1 cellular context compared by ENCODE assay signal in the genomic region with DNA sequence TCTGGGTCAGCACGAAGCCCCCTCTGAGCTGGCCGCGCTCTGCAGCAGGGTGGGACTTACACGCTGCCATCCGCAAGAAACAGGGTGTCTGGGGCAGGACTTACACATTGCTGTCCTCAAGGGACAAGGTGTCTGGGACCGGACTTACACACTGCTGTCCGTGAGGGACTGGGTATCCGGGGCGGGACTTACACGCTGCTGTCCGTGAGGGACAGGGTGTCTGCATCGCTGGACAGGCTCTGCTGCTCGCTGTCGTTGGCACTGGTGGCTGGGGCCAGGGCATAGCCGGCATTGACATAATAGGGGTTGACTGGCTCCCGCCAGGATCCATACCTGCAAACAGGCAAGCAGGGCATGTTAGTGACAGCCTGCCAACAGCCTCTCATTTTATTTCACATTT.
TF ChIP-seq lines count a peak whose summit lies in the region.

No MANE protein-coding gene starts in this region.

TF ChIP-seq in GM23338, 12 proteins besides CTCF, POLR2A, EP300 and RAD21 (continued from another document):
- TF ChIP-seq, protein P1, sequence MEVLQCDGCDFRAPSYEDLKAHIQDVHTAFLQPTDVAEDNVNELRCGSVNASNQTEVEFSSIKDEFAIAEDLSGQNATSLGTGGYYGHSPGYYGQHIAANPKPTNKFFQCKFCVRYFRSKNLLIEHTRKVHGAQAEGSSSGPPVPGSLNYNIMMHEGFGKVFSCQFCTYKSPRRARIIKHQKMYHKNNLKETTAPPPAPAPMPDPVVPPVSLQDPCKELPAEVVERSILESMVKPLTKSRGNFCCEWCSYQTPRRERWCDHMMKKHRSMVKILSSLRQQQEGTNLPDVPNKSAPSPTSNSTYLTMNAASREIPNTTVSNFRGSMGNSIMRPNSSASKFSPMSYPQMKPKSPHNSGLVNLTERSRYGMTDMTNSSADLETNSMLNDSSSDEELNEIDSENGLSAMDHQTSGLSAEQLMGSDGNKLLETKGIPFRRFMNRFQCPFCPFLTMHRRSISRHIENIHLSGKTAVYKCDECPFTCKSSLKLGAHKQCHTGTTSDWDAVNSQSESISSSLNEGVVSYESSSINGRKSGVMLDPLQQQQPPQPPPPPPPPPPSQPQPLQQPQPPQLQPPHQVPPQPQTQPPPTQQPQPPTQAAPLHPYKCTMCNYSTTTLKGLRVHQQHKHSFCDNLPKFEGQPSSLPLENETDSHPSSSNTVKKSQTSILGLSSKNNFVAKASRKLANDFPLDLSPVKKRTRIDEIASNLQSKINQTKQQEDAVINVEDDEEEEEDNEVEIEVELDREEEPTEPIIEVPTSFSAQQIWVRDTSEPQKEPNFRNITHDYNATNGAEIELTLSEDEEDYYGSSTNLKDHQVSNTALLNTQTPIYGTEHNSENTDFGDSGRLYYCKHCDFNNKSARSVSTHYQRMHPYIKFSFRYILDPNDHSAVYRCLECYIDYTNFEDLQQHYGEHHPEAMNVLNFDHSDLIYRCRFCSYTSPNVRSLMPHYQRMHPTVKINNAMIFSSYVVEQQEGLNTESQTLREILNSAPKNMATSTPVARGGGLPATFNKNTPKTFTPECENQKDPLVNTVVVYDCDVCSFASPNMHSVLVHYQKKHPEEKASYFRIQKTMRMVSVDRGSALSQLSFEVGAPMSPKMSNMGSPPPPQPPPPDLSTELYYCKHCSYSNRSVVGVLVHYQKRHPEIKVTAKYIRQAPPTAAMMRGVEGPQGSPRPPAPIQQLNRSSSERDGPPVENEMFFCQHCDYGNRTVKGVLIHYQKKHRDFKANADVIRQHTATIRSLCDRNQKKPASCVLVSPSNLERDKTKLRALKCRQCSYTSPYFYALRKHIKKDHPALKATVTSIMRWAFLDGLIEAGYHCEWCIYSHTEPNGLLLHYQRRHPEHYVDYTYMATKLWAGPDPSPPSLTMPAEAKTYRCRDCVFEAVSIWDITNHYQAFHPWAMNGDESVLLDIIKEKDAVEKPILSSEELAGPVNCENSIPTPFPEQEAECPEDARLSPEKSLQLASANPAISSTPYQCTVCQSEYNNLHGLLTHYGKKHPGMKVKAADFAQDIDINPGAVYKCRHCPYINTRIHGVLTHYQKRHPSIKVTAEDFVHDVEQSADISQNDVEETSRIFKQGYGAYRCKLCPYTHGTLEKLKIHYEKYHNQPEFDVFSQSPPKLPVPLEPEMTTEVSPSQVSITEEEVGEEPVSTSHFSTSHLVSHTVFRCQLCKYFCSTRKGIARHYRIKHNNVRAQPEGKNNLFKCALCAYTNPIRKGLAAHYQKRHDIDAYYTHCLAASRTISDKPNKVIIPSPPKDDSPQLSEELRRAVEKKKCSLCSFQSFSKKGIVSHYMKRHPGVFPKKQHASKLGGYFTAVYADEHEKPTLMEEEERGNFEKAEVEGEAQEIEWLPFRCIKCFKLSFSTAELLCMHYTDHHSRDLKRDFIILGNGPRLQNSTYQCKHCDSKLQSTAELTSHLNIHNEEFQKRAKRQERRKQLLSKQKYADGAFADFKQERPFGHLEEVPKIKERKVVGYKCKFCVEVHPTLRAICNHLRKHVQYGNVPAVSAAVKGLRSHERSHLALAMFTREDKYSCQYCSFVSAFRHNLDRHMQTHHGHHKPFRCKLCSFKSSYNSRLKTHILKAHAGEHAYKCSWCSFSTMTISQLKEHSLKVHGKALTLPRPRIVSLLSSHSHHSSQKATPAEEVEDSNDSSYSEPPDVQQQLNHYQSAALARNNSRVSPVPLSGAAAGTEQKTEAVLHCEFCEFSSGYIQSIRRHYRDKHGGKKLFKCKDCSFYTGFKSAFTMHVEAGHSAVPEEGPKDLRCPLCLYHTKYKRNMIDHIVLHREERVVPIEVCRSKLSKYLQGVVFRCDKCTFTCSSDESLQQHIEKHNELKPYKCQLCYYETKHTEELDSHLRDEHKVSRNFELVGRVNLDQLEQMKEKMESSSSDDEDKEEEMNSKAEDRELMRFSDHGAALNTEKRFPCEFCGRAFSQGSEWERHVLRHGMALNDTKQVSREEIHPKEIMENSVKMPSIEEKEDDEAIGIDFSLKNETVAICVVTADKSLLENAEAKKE (CRISPR knock-in tag; IDR thresholded peaks at IDR 0.05): no peak
- TF ChIP-seq CREB1 (CRISPR knock-in tag; IDR thresholded peaks at IDR 0.05; ENCODE audit: low read depth) (no peak), ZNF331 (CRISPR knock-in tag; IDR thresholded peaks at IDR 0.05; ENCODE audit: low read depth) (no peak), POLR2AphosphoS5 (IDR thresholded peaks at IDR 0.05; ENCODE audit: low read depth) (no peak), ZNF114 (CRISPR knock-in tag; IDR thresholded peaks at IDR 0.05) (no peak)
